In genomic region chr12:52783563-52784316, GRCh38 we compare ENCODE assay signal across 32 cellular contexts. TPM values are rescaled to one million over a fixed set of nuclear protein-coding genes. Genes with fewer than 3 reads are reported as not detected.
"Had no signal": no experiment of that assay in that cellular context is flagged by ENCODE, and none has a peak within 500 bp of the region (broad histone marks: within the 10 kb centered on the region; RNA-seq: fewer than 3 reads in every experiment).

No MANE protein-coding gene starts in this region.

- H3K4me3 ChIP-seq: ascending aorta, cardiac muscle cell had no signal

- H3K36me3 ChIP-seq: ascending aorta, cardiac muscle cell had no signal

- H3K27ac ChIP-seq: ascending aorta, cardiac muscle cell, VCaP had no signal

- H3K27me3 ChIP-seq: ascending aorta had no signal

- H3K4me1 ChIP-seq: ascending aorta had no signal

- H3K9me3 ChIP-seq: ascending aorta had no signal

- DNase-seq: activated B cell treated with CpG ODN at 0.5 μM for 24 hours; activated CD4-positive, alpha-beta memory T cell treated with anti-CD3 and anti-CD28 coated beads for 36 hours; activated CD4-positive, alpha-beta T cell treated with anti-CD3 and anti-CD28 coated beads for 4 hours; activated CD4-positive, alpha-beta T cell treated with anti-CD3 and anti-CD28 coated beads, Interleukin-2, amount 10 ng/mL, durations not matched to agents 24 days and 14 days; activated CD4-positive, alpha-beta T cell treated with anti-CD3 and anti-CD28 coated beads, Interleukin-2, amount 50 U/mL, for 1 hour; activated CD4-positive, alpha-beta T cell treated with anti-CD3 and anti-CD28 coated beads, Interleukin-2, amount 50 U/mL, for 4 hours; activated CD4-positive, CD25-positive, alpha-beta regulatory T cell treated with anti-CD3 and anti-CD28 coated beads, Interleukin-2, amount 50 U/mL, for 72 hours; activated CD8-positive, alpha-beta memory T cell treated with anti-CD3 and anti-CD28 coated beads, Interleukin-2, amount 50 U/mL, for 4 hours; activated CD8-positive, alpha-beta T cell treated with anti-CD3 and anti-CD28 coated beads for 36 hours; activated effector memory CD4-positive, alpha-beta T cell treated with anti-CD3 and anti-CD28 coated beads, Interleukin-2, amount 50 U/mL, for 16 hours; activated naive CD4-positive, alpha-beta T cell treated with anti-CD3 and anti-CD28 coated beads, Interleukin-2, amount 10 ng/mL, durations not matched to agents 7 days and 5 days; activated naive CD4-positive, alpha-beta T cell treated with Interleukin-2 at 50 U/mL for 16 hours; activated naive CD8-positive, alpha-beta T cell treated with anti-CD3 and anti-CD28 coated beads, Interleukin-2, amount 10 ng/mL, durations not matched to agents 7 days and 5 days; activated naive CD8-positive, alpha-beta T cell treated with anti-CD3 and anti-CD28 coated beads, Interleukin-2, amount 50 U/mL, for 24 hours; activated T-cell treated with anti-CD3 and anti-CD28 coated beads for 4 hours; activated T-cell treated with anti-CD3 and anti-CD28 coated beads, Interleukin-2, amount 50 U/mL, for 1 hour; activated T-cell treated with anti-CD3 and anti-CD28 coated beads, Interleukin-2, amount 50 U/mL, for 4 hours; activated T-cell treated with anti-CD3 and anti-CD28 coated beads, Interleukin-2, amount 50 U/mL, for 72 hours; amygdala; anterior cingulate cortex; central memory CD4-positive, alpha-beta T cell; T-helper 1 cell; T-helper 2 cell; T-helper 9 cell had no signal

RNA-seq across cellular contexts. Expression of gene KRT76, which starts 6.6 kb away (rescaled TPM):
- total RNA-seq: activated B cell treated with CpG ODN at 0.5 μM for 24 hours; activated CD4-positive, alpha-beta memory T cell treated with anti-CD3 and anti-CD28 coated beads for 36 hours; activated CD4-positive, alpha-beta T cell treated with anti-CD3 and anti-CD28 coated beads, Interleukin-2, amount 10 ng/mL, durations not matched to agents 24 days and 14 days; activated CD8-positive, alpha-beta memory T cell treated with anti-CD3 and anti-CD28 coated beads for 36 hours; activated CD8-positive, alpha-beta T cell treated with anti-CD3 and anti-CD28 coated beads for 36 hours; activated naive CD8-positive, alpha-beta T cell treated with anti-CD3 and anti-CD28 coated beads, Interleukin-2, amount 10 ng/mL, durations not matched to agents 7 days and 5 days; activated T-cell treated with anti-CD3 and anti-CD28 coated beads, Interleukin-2, amount 50 U/mL, for 4 hours; activated T-cell treated with anti-CD3 and anti-CD28 coated beads, Interleukin-2, amount 50 U/mL, for 72 hours; activated T-helper 1 cell treated with anti-CD3 and anti-CD28 coated beads, Interleukin-12 subunit alpha, Interleukin-12 subunit beta, Interleukin-2, Interleukin-4 antibody, amounts not matched to agents 30 ng/mL and 10 ng/mL and 1 ng/mL, durations not matched to agents 14 hours and 24 hours and 36 hours; activated T-helper 17 cell treated with anti-CD3 and anti-CD28 coated beads, Interleukin-2, amount 50 U/mL, for 72 hours; ascending aorta; bronchial epithelial cell; cardiac muscle cell; cerebellum had no signal

RNA-seq across cellular contexts. Expression of gene KRT3, which starts 12.2 kb away (rescaled TPM):
- total RNA-seq: activated B cell treated with CpG ODN at 0.5 μM for 24 hours; activated CD4-positive, alpha-beta memory T cell treated with anti-CD3 and anti-CD28 coated beads for 36 hours; activated CD8-positive, alpha-beta memory T cell treated with anti-CD3 and anti-CD28 coated beads for 36 hours; activated CD8-positive, alpha-beta T cell treated with anti-CD3 and anti-CD28 coated beads for 36 hours; activated naive CD8-positive, alpha-beta T cell treated with anti-CD3 and anti-CD28 coated beads, Interleukin-2, amount 10 ng/mL, durations not matched to agents 7 days and 5 days; activated T-cell treated with anti-CD3 and anti-CD28 coated beads, Interleukin-2, amount 50 U/mL, for 4 hours; activated T-cell treated with anti-CD3 and anti-CD28 coated beads, Interleukin-2, amount 50 U/mL, for 72 hours; activated T-helper 17 cell treated with anti-CD3 and anti-CD28 coated beads, Interleukin-2, amount 50 U/mL, for 72 hours; ascending aorta; cardiac muscle cell; cerebellum had no signal

RNA-seq across cellular contexts. Expression of gene KRT4, which starts 30.2 kb away (rescaled TPM):
- total RNA-seq: activated B cell treated with CpG ODN at 0.5 μM for 24 hours; activated CD4-positive, alpha-beta memory T cell treated with anti-CD3 and anti-CD28 coated beads for 36 hours; activated CD4-positive, alpha-beta T cell treated with anti-CD3 and anti-CD28 coated beads, Interleukin-2, amount 10 ng/mL, durations not matched to agents 24 days and 14 days; activated CD8-positive, alpha-beta memory T cell treated with anti-CD3 and anti-CD28 coated beads for 36 hours; activated naive CD8-positive, alpha-beta T cell treated with anti-CD3 and anti-CD28 coated beads, Interleukin-2, amount 10 ng/mL, durations not matched to agents 7 days and 5 days; activated T-cell treated with anti-CD3 and anti-CD28 coated beads, Interleukin-2, amount 50 U/mL, for 4 hours; activated T-helper 1 cell treated with anti-CD3 and anti-CD28 coated beads, Interleukin-12 subunit alpha, Interleukin-12 subunit beta, Interleukin-2, Interleukin-4 antibody, amounts not matched to agents 30 ng/mL and 10 ng/mL and 1 ng/mL, durations not matched to agents 14 hours and 24 hours and 36 hours; activated T-helper 17 cell treated with anti-CD3 and anti-CD28 coated beads, Interleukin-2, amount 50 U/mL, for 72 hours; ascending aorta; cardiac muscle cell; cerebellum had no signal

RNA-seq across cellular contexts. Expression of gene KRT79, which starts 50.4 kb away (rescaled TPM):
- total RNA-seq: activated B cell treated with CpG ODN at 0.5 μM for 24 hours; activated CD4-positive, alpha-beta memory T cell treated with anti-CD3 and anti-CD28 coated beads for 36 hours; activated CD4-positive, alpha-beta T cell treated with anti-CD3 and anti-CD28 coated beads, Interleukin-2, amount 10 ng/mL, durations not matched to agents 24 days and 14 days; activated naive CD8-positive, alpha-beta T cell treated with anti-CD3 and anti-CD28 coated beads, Interleukin-2, amount 10 ng/mL, durations not matched to agents 7 days and 5 days; activated T-helper 1 cell treated with anti-CD3 and anti-CD28 coated beads, Interleukin-12 subunit alpha, Interleukin-12 subunit beta, Interleukin-2, Interleukin-4 antibody, amounts not matched to agents 30 ng/mL and 10 ng/mL and 1 ng/mL, durations not matched to agents 14 hours and 24 hours and 36 hours; ascending aorta; cardiac muscle cell; cerebellum had no signal
